8 cellular contexts compared by ENCODE assay signal in the genomic region with DNA sequence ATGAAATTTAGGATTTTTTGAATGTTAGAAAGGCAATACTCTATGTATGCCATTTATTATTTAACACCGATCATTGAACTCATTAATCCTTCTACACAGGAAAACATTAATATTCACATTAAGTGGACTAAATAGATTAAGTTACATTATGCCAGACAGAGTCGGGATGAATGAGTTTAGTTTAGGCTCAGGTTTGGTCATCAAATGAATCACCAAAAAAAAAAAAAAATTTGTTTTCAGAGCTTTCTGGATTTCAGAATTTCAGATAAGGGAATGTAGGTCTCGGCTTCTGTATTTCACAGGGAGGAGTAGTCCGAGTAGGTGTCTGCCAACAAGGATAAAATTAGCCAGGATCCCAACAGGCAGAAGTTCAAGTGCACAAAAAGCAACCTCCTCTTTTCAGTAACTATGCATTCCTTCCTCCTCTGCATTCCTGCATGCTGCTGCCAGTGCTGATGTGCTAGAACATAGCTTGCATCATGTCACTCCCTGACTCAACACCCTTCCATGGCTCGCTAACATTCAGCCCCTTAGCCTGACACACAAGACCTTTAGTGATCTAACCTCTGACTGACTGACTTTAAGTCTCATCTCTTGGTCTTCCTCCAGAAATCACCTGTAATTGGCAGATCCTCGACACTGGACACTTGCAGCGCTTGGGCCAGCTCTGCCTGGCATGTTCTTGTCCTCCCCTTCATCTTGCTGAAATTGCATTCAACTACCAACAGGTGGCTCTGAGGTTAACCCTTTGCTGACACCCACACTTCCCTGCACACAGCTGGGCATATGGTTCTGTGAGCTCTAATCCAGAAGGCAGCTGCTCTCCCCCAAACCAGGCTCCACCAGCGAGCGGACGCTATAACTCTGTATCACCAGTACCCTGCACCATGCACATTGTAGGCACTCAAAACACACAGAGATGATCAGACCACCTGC.
DNase-seq lines count a peak whose midpoint lies in the region; ATAC-seq and TF ChIP-seq lines count a peak whose summit lies in the region.

No MANE protein-coding gene starts in this region.

- in situ Hi-C loops in T47D (cut with HindIII; ENCODE audit: low pct_unique_long_range_greater_than_20kb, low sequenced_read_pairs) = no loop called here

- peak; percentile 35 for DNase-seq in activated CD4-positive, alpha-beta T cell treated with anti-CD3 and anti-CD28 coated beads for 48 hours
- no peak for DNase-seq in activated CD4-positive, alpha-beta T cell treated with anti-CD3 and anti-CD28 coated beads, Interleukin-2, amount 50 U/mL, for 1 hour
- DNase-seq in Jurkat, Clone E6-1 (ENCODE audit: low read depth, low spot score) = peak; percentile 42
- DNase-seq in T47D (ENCODE audit: low read depth in 1 of 2, low spot score in 1 of 2) (peak; percentile 18 to 56), nephron progenitor cell (no peak), NCI-H2107 (lab: John Stamatoyannopoulos, UW) (no peak)

- H3K4me3 Mint-ChIP-seq in nephron progenitor cell = no peak overlapping the region

- ATAC-seq in HG03521 (IDR thresholded peaks at IDR 0.05; ENCODE audit: unreplicated experiment) (no peak), GM18873 (IDR thresholded peaks at IDR 0.05; ENCODE audit: low FRiP score, unreplicated experiment) (no peak)

- no peak overlapping the region for H3K4me3 ChIP-seq in Jurkat, Clone E6-1 (ENCODE audit: low read length)

- TF ChIP-seq CTCF in nephron progenitor cell (IDR thresholded peaks at IDR 0.05) = peak; percentile 50

- H3K27me3 Mint-ChIP-seq in nephron progenitor cell (ENCODE audit: low read depth, poor library complexity) = peaks cover 16% of the 10 kb centered on the region

- no peaks in the 10 kb centered on the region for H3K9me3 Mint-ChIP-seq in nephron progenitor cell

- H3K36me3 Mint-ChIP-seq in nephron progenitor cell (ENCODE audit: low read depth) = no peaks in the 10 kb centered on the region

- H3K4me1 Mint-ChIP-seq in nephron progenitor cell = peaks cover 17% of the 10 kb centered on the region

- H3K27ac Mint-ChIP-seq in nephron progenitor cell = no peak overlapping the region

Comparison
In these comparisons a context has a peak if more than half of its experiments do, and no peak if none do; other contexts are left out.
1. DNase-seq: peak in activated CD4-positive, alpha-beta T cell treated with anti-CD3 and anti-CD28 coated beads for 48 hours (single experiment), Jurkat, Clone E6-1 (single experiment) and T47D (2 of 2); none in activated CD4-positive, alpha-beta T cell treated with anti-CD3 and anti-CD28 coated beads, Interleukin-2, amount 50 U/mL, for 1 hour (single experiment), nephron progenitor cell (single experiment) and NCI-H2107 (single experiment).